In genomic region chr10:61669849-61670248, GRCh38 we compare ENCODE assay signal across 31 cellular contexts. TPM values are rescaled to one million over a fixed set of nuclear protein-coding genes. Genes with fewer than 3 reads are reported as not detected.
"Had no signal": no experiment of that assay in that cellular context is flagged by ENCODE, and none has a peak within 500 bp of the region (broad histone marks: within the 10 kb centered on the region; RNA-seq: fewer than 3 reads in every experiment).

No MANE protein-coding gene starts in this region.

- H3K27me3 Mint-ChIP-seq: progenitor cell of endocrine pancreas; stimulated activated memory B cell treated with anti-CD40 and anti-IgM and Interleukin-4, amounts not matched to agents 10 μg/mL and 1 μg/mL and 100 μg/mL, for 72 hours; type B pancreatic cell had no signal

- H3K4me1 Mint-ChIP-seq: endodermal cell; naive B cell; neural crest cell; stimulated activated memory B cell treated with anti-CD40 and anti-IgM and Interleukin-4, amounts not matched to agents 10 μg/mL and 1 μg/mL and 100 μg/mL, for 72 hours had no signal

- H3K27me3 ChIP-seq: dorsolateral prefrontal cortex, esophagus muscularis mucosa, foreskin keratinocyte, gastroesophageal sphincter, heart left ventricle, hepatocyte, left lung, sigmoid colon, spleen, testis, tibial artery had no signal

- H3K36me3 Mint-ChIP-seq: mesothelial cell of epicardium; naive B cell; natural killer cell treated with Interleukin-12 subunit alpha and Interleukin-12 subunit beta and Interleukin-15 and Interleukin-18, amount 100 ng/mL, for 72 hours; stimulated activated memory B cell treated with anti-CD40 and anti-IgM and Interleukin-4, amounts not matched to agents 10 μg/mL and 1 μg/mL and 100 μg/mL, for 72 hours; type B pancreatic cell had no signal

- H3K9me3 ChIP-seq: esophagus muscularis mucosa, gastroesophageal sphincter, heart left ventricle, left lung, mucosa of descending colon, neutrophil, sigmoid colon, spleen, testis, tibial artery had no signal

- H3K4me1 ChIP-seq: foreskin keratinocyte, heart left ventricle, left lung, parathyroid adenoma, spleen, testis, tibial artery had no signal

- H3K9me3 Mint-ChIP-seq: endodermal cell; mesothelial cell of epicardium; natural killer cell treated with Interleukin-12 subunit alpha and Interleukin-12 subunit beta and Interleukin-15 and Interleukin-18, amount 100 ng/mL, for 72 hours; neural crest cell; stimulated activated memory B cell treated with anti-CD40 and anti-IgM and Interleukin-4, amounts not matched to agents 10 μg/mL and 1 μg/mL and 100 μg/mL, for 72 hours; type B pancreatic cell had no signal

- DNase-seq: dorsolateral prefrontal cortex; effector CD4-positive, alpha-beta T cell; endodermal cell; foreskin keratinocyte; heart left ventricle; left cardiac atrium; left lung; mesenchymal stem cell; mucosa of descending colon; naive B cell; right cardiac atrium; sigmoid colon; spleen; stimulated activated CD4-positive, alpha-beta T cell treated with anti-CD3 and anti-CD28 coated beads, Interleukin-4, amount 100 ng/mL, for 4 hours; stimulated activated naive CD8-positive, alpha-beta T cell treated with anti-CD3 and anti-CD28 coated beads, Interleukin-15, Interleukin-2, amounts not matched to agents 100 U/mL and 50 U/mL, for 24 hours; substantia nigra; testis; tibial artery had no signal

- FAIRE-seq: endothelial cell of umbilical vein had no signal

- H3K4me3 Mint-ChIP-seq: endodermal cell; mesothelial cell of epicardium; naive B cell; natural killer cell treated with Interleukin-12 subunit alpha and Interleukin-12 subunit beta and Interleukin-15 and Interleukin-18, amount 100 ng/mL, for 72 hours; neural crest cell; stimulated activated memory B cell treated with anti-CD40 and anti-IgM and Interleukin-4, amounts not matched to agents 10 μg/mL and 1 μg/mL and 100 μg/mL, for 72 hours; type B pancreatic cell had no signal

- ATAC-seq: foreskin keratinocyte; gastroesophageal sphincter; heart left ventricle; left cardiac atrium; left lung; mucosa of descending colon; natural killer cell treated with Interleukin-12 subunit alpha and Interleukin-12 subunit beta and Interleukin-15 and Interleukin-18, amount 100 ng/mL, for 72 hours; right cardiac atrium; stimulated activated memory B cell treated with anti-CD40 and anti-IgM and Interleukin-4, amounts not matched to agents 10 μg/mL and 1 μg/mL and 100 μg/mL, for 72 hours; stimulated activated naive CD8-positive, alpha-beta T cell treated with anti-CD3 and anti-CD28 coated beads, Interleukin-15, Interleukin-2, amounts not matched to agents 100 U/mL and 50 U/mL, for 24 hours had no signal

- H3K27ac ChIP-seq: dorsolateral prefrontal cortex, esophagus muscularis mucosa, foreskin keratinocyte, gastroesophageal sphincter, heart left ventricle, hepatocyte, left lung, neutrophil, parathyroid adenoma, sigmoid colon, spleen, testis, tibial artery had no signal

- H3K27ac Mint-ChIP-seq: endodermal cell; mesothelial cell of epicardium; naive B cell; natural killer cell treated with Interleukin-12 subunit alpha and Interleukin-12 subunit beta and Interleukin-15 and Interleukin-18, amount 100 ng/mL, for 72 hours; progenitor cell of endocrine pancreas; stimulated activated memory B cell treated with anti-CD40 and anti-IgM and Interleukin-4, amounts not matched to agents 10 μg/mL and 1 μg/mL and 100 μg/mL, for 72 hours; type B pancreatic cell had no signal

- H3K36me3 ChIP-seq: esophagus muscularis mucosa, gastroesophageal sphincter, heart left ventricle, left lung, neutrophil, sigmoid colon, spleen, tibial artery had no signal

- H3K4me3 ChIP-seq: dorsolateral prefrontal cortex, esophagus muscularis mucosa, gastroesophageal sphincter, heart left ventricle, hepatocyte, left lung, mucosa of descending colon, sigmoid colon, spleen, testis, tibial artery had no signal

RNA-seq across cellular contexts. Expression of gene CABCOCO1, which starts 7.1 kb away (rescaled TPM):
- total RNA-seq: foreskin keratinocyte; left cardiac atrium; lung microvascular endothelial cell; natural killer cell treated with Interleukin-12 subunit alpha and Interleukin-12 subunit beta and Interleukin-15 and Interleukin-18, amount 100 ng/mL, for 72 hours; progenitor cell of endocrine pancreas had no signal
